In genomic region chr11:70202898-70203748, GRCh38 we compare ENCODE assay signal across 8 cellular contexts. TPM values are rescaled to one million over a fixed set of nuclear protein-coding genes. Genes with fewer than 3 reads are reported as not detected.
A peak's percentile ranks its signal among the peaks of the same experiment; 100 is the strongest.
DNase-seq lines count a peak whose midpoint lies in the region; ATAC-seq and TF ChIP-seq lines count a peak whose summit lies in the region.

Gene FADD (plus strand): TSS chr11:70203296. CDS start chr11:70203460, 164 bp downstream.

- TF ChIP-seq CTCF in foreskin keratinocyte (conservative IDR thresholded peaks at IDR 0.05) = no peak

- ATAC-seq in foreskin keratinocyte = peak; percentile 58

- peak within 1 kb of the TSS; percentile 90 for H3K4me2 ChIP-seq in GM23248 (ENCODE audit: unreplicated experiment)

- DNase-seq in Daoy (ENCODE audit: low read depth) (peak; percentile 95), GM23248 (peak; percentile 99), LoVo (ENCODE audit: low spot score) (peak; percentile 95), SHP77 treated with DMSO at 0.1 percent for 48 hours (lab: John Stamatoyannopoulos, UW) (peak; percentile 92), activated gamma-delta T cell treated with Interleukin-2 at 50 U/mL for 16 hours (peak; percentile 89), foreskin keratinocyte (peak; percentile 83 to 90), stromal cell of bone marrow (ENCODE audit: low read depth) (peak; percentile 90)

- H3K9me3 ChIP-seq in GM23248 (ENCODE audit: low read depth) (no peaks in the 10 kb centered on the region), neuron (ENCODE audit: low read length) (no peaks in the 10 kb centered on the region)

- H3K4me3 ChIP-seq in GM23248 (peak within 1 kb of the TSS; percentile 87), neuron (ENCODE audit: low read length) (peak within 1 kb of the TSS; percentile 84)

- 1% methylated on average over 59 to 80 of the region's 91 CpGs for WGBS in GM23248 (ENCODE audit: low coverage in 1 of 2, low lambda C conversion rate in 2 of 2, missing lambda C conversion rate in 2 of 2), 2 experiments

- in situ Hi-C loops in GM23248 (cut with MboI) = no loop called here

- H3K9ac ChIP-seq in GM23248 = peak within 1 kb of the TSS; percentile 95

- H2AFZ ChIP-seq in GM23248 (peak within 1 kb of the TSS; percentile 98), neuron (ENCODE audit: low read depth, low read length) (peak within 1 kb of the TSS; percentile 80)

- no peaks in the 10 kb centered on the region for H3K9me2 ChIP-seq in GM23248 (ENCODE audit: insufficient read depth)

- peaks cover 7% of the 10 kb centered on the region; the same call in 1 of the 2 replicates for H3K36me3 ChIP-seq in GM23248 (ENCODE audit: low read depth)
- peaks cover 22% of the 10 kb centered on the region for H3K36me3 ChIP-seq in neuron (ENCODE audit: insufficient read depth, low read length)

- H3K4me1 ChIP-seq in GM23248 (ENCODE audit: insufficient read depth) (peaks cover 17% of the 10 kb centered on the region; the same call in 1 of the 2 replicates), foreskin keratinocyte (no peaks in the 10 kb centered on the region), neuron (ENCODE audit: insufficient read depth, low read length) (peaks cover 15% of the 10 kb centered on the region)

- H3F3A ChIP-seq in GM23248 (ENCODE audit: insufficient read depth) = peaks cover 17% of the 10 kb centered on the region

- H4K20me1 ChIP-seq in GM23248 (ENCODE audit: insufficient read depth) = no peaks in the 10 kb centered on the region

- H3K27ac ChIP-seq in GM23248 = peak within 1 kb of the TSS; percentile 94
- H3K27ac ChIP-seq in foreskin keratinocyte = peak within 1 kb of the TSS; percentile 60

- H3K79me2 ChIP-seq in GM23248 (ENCODE audit: insufficient read depth) = peaks cover 41% of the 10 kb centered on the region

- H3K27me3 ChIP-seq in GM23248 (replicated peaks; ENCODE audit: insufficient read depth) = no peaks in the 10 kb centered on the region
- H3K27me3 ChIP-seq in foreskin keratinocyte = no peaks in the 10 kb centered on the region
- H3K27me3 ChIP-seq in neuron (ENCODE audit: insufficient read depth, low read length) = no peaks in the 10 kb centered on the region

RNA-seq across cellular contexts. Expression of gene FADD, which starts in this region (rescaled TPM):
- 59.3 and 63.1 TPM in 2 replicates for total RNA-seq in Daoy (2014; rRNA removed; shearing (Covaris generic))
- total RNA-seq in GM23248 (2014; rRNA removed; shearing (Covaris generic)) = 32.0 and 42.7 TPM in 2 replicates
- polyA plus RNA-seq in GM23248 (2016; fragmentation: Nextera tagmentation; extraction: Ambion mirVana) (37.8 and 38.3 TPM in 2 replicates), foreskin keratinocyte (47.7 and 52.2 TPM in 2 replicates)
- total RNA-seq in foreskin keratinocyte = 46.6 and 48.7 TPM in 2 replicates

Comparison
In these comparisons a context has a peak if more than half of its experiments do, and no peak if none do; other contexts are left out.
1. Peak in every context shown above with its lines: DNase-seq, ATAC-seq, H3K4me3 ChIP-seq and H3K27ac ChIP-seq.